Comparison of ENCODE assay signal across 1 cellular context in genomic region chr2:111167238-111168162, GRCh38.
TF ChIP-seq lines count a peak whose summit lies in the region.

No MANE protein-coding gene starts in this region.

TF ChIP-seq in GM23338, 12 proteins besides CTCF, POLR2A, EP300 and RAD21 (continued from another document):
- no peak for TF ChIP-seq ZNF462 (CRISPR knock-in tag; IDR thresholded peaks at IDR 0.05)
